ENCODE assay signal across 1 cellular context in the genomic region with DNA sequence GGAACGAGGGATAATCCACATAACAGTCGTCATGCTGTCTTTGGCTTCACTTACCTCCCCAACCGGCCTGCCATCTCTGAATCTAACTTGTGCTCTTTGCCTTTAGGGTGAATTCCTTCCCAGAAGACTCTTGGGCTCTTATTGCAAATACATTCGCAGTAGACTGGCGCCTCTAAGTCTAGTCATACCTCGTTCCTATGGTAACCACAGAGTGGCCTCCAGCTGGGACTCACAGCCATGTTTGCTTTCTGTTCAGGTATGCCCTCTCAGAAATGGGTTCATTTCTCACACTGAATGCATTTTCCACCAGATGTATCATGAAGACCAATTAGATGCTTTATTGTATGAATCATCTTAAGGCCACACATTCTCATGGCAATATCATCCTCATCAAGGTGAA.
TF ChIP-seq lines count a peak whose summit lies in the region.

No MANE protein-coding gene starts in this region.

TF ChIP-seq in HepG2, 621 proteins besides CTCF, POLR2A, EP300 and RAD21:
- TF ChIP-seq ZNF746 (CRISPR knock-in tag; IDR thresholded peaks at IDR 0.05) (no peak), ZNF326 (CRISPR knock-in tag; IDR thresholded peaks at IDR 0.05; ENCODE audit: borderline replicate concordance) (no peak), BRCA1 (CRISPR knock-in tag; IDR thresholded peaks at IDR 0.05) (no peak), SPEN (CRISPR knock-in tag; IDR thresholded peaks at IDR 0.05; ENCODE audit: low read depth) (no peak), ZKSCAN8 (CRISPR knock-in tag; IDR thresholded peaks at IDR 0.05; ENCODE audit: borderline replicate concordance) (no peak), JUNB (CRISPR knock-in tag; IDR thresholded peaks at IDR 0.05; ENCODE audit: borderline replicate concordance) (no peak), ZFP41 (CRISPR knock-in tag; IDR thresholded peaks at IDR 0.05; ENCODE audit: borderline replicate concordance) (no peak), ZNF629 (CRISPR knock-in tag; conservative IDR thresholded peaks at IDR 0.05) (peak; percentile 74), SMAD3 (CRISPR knock-in tag; IDR thresholded peaks at IDR 0.05) (no peak), NR2F2 (IDR thresholded peaks at IDR 0.05; ENCODE audit: borderline replicate concordance, low read depth) (no peak), ATF7-NPFF (CRISPR knock-in tag; IDR thresholded peaks at IDR 0.05; ENCODE audit: low read depth) (no peak), ZNF788 (CRISPR knock-in tag; IDR thresholded peaks at IDR 0.05; ENCODE audit: borderline replicate concordance) (no peak), RFX1 (IDR thresholded peaks at IDR 0.05) (peak; percentile 22), NFE2 (CRISPR knock-in tag; IDR thresholded peaks at IDR 0.05) (no peak), ZNF354B (CRISPR knock-in tag; IDR thresholded peaks at IDR 0.05) (no peak), NFIB (CRISPR knock-in tag; IDR thresholded peaks at IDR 0.05; ENCODE audit: borderline replicate concordance) (no peak), TSC22D2 (CRISPR knock-in tag; IDR thresholded peaks at IDR 0.05; ENCODE audit: borderline replicate concordance) (no peak), RFX3 (CRISPR knock-in tag; IDR thresholded peaks at IDR 0.05) (peak; percentile 47; the same call in 1 of the 2 replicates), ZSCAN9 (CRISPR knock-in tag; IDR thresholded peaks at IDR 0.05; ENCODE audit: borderline replicate concordance) (no peak), TGIF2 (CRISPR knock-in tag; IDR thresholded peaks at IDR 0.05) (no peak), ZFP90 (CRISPR knock-in tag; IDR thresholded peaks at IDR 0.05; ENCODE audit: borderline replicate concordance) (no peak)
- TF ChIP-seq, protein P1, sequence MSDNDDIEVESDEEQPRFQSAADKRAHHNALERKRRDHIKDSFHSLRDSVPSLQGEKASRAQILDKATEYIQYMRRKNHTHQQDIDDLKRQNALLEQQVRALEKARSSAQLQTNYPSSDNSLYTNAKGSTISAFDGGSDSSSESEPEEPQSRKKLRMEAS (IDR thresholded peaks at IDR 0.05), result no peak
- TF ChIP-seq, protein P2, sequence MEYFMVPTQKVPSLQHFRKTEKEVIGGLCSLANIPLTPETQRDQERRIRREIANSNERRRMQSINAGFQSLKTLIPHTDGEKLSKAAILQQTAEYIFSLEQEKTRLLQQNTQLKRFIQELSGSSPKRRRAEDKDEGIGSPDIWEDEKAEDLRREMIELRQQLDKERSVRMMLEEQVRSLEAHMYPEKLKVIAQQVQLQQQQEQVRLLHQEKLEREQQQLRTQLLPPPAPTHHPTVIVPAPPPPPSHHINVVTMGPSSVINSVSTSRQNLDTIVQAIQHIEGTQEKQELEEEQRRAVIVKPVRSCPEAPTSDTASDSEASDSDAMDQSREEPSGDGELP (IDR thresholded peaks at IDR 0.05; ENCODE audit: borderline replicate concordance, low read depth), result peak; percentile 47; the same call in 1 of the 2 replicates
- TF ChIP-seq, protein P3, sequence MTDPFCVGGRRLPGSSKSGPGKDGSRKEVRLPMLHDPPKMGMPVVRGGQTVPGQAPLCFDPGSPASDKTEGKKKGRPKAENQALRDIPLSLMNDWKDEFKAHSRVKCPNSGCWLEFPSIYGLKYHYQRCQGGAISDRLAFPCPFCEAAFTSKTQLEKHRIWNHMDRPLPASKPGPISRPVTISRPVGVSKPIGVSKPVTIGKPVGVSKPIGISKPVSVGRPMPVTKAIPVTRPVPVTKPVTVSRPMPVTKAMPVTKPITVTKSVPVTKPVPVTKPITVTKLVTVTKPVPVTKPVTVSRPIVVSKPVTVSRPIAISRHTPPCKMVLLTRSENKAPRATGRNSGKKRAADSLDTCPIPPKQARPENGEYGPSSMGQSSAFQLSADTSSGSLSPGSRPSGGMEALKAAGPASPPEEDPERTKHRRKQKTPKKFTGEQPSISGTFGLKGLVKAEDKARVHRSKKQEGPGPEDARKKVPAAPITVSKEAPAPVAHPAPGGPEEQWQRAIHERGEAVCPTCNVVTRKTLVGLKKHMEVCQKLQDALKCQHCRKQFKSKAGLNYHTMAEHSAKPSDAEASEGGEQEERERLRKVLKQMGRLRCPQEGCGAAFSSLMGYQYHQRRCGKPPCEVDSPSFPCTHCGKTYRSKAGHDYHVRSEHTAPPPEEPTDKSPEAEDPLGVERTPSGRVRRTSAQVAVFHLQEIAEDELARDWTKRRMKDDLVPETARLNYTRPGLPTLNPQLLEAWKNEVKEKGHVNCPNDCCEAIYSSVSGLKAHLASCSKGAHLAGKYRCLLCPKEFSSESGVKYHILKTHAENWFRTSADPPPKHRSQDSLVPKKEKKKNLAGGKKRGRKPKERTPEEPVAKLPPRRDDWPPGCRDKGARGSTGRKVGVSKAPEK (CRISPR knock-in tag; IDR thresholded peaks at IDR 0.05; ENCODE audit: borderline replicate concordance), result no peak
- TF ChIP-seq, protein P4, sequence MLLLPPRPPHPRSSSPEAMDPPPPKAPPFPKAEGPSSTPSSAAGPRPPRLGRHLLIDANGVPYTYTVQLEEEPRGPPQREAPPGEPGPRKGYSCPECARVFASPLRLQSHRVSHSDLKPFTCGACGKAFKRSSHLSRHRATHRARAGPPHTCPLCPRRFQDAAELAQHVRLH (CRISPR knock-in tag; IDR thresholded peaks at IDR 0.05; ENCODE audit: borderline replicate concordance, low read depth), result no peak
- TF ChIP-seq, protein P5, sequence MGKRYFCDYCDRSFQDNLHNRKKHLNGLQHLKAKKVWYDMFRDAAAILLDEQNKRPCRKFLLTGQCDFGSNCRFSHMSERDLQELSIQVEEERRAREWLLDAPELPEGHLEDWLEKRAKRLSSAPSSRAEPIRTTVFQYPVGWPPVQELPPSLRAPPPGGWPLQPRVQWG (CRISPR knock-in tag; IDR thresholded peaks at IDR 0.05; ENCODE audit: borderline replicate concordance, low read depth), result no peak
